Comparison of ENCODE assay signal across 8 cellular contexts in genomic region chr22:31970490-31971444, GRCh38. TPM values are rescaled to one million over a fixed set of nuclear protein-coding genes. Genes with fewer than 3 reads are reported as not detected.
A peak's percentile ranks its signal among the peaks of the same experiment; 100 is the strongest.
DNase-seq lines count a peak whose midpoint lies in the region; ATAC-seq and TF ChIP-seq lines count a peak whose summit lies in the region.

No MANE protein-coding gene starts in this region.

- ATAC-seq in GM21825 (IDR thresholded peaks at IDR 0.05; ENCODE audit: unreplicated experiment) (peak; percentile 69), left ventricle myocardium superior (peak; percentile 96), psoas muscle (peak; percentile 93 to 99 (median 96))

- intact Hi-C loops in left ventricle myocardium superior (cut with micrococcal nuclease) = loop anchor here (10.0 kb wide), 1 partner anchor 124 kb away; no protein-coding TSS in a partner anchor
- intact Hi-C loops in psoas muscle (cut with DNase I) = loop anchor here in 1 of 2 donors (10.0 kb wide), 1 partner anchor 234 kb away; the partner anchor contains the start of gene RFPL2

- WGBS in psoas muscle, 3 donors = 11 to 15% (median 13%) methylated on average over 43 to 55 of the region's 55 CpGs
- WGBS in urinary bladder = 16% methylated on average over 55 of the region's 55 CpGs

- H3K4me3 ChIP-seq in psoas muscle (peak overlapping the region; percentile 67), urinary bladder (ENCODE audit: low read depth, low read length) (peak overlapping the region; percentile 30)

- H3K27me3 ChIP-seq in psoas muscle (ENCODE audit: insufficient read depth in 3 of 3, low read length in 2 of 3) = no peaks in the 10 kb centered on the region

- H3K27ac ChIP-seq in psoas muscle (no peak overlapping the region), urinary bladder (ENCODE audit: low read depth) (no peak overlapping the region)

- DNase-seq in D341Med (ENCODE audit: low spot score) (peak; percentile 95), NCI-H1092 (lab: John Stamatoyannopoulos, UW) (peak; percentile 79), T-helper 1 cell (peak; percentile 75 to 84 (median 81)), amniotic stem cell (lab: John Stamatoyannopoulos, UW) (peak; percentile 27), left ventricle myocardium superior (peak; percentile 89), psoas muscle (peak; percentile 78 to 90)

- TF ChIP-seq CTCF in psoas muscle (IDR thresholded peaks at IDR 0.05) = peak; percentile 93

- H3K4me1 ChIP-seq in psoas muscle (peaks cover 5% of the 10 kb centered on the region), urinary bladder (ENCODE audit: insufficient read depth) (no peaks in the 10 kb centered on the region)

- H3K36me3 ChIP-seq in psoas muscle (ENCODE audit: insufficient read depth in 1 of 2, low read depth in 1 of 2) (no peaks in the 10 kb centered on the region), urinary bladder (ENCODE audit: insufficient read depth) (no peaks in the 10 kb centered on the region)

- H3K9me3 ChIP-seq in psoas muscle = no peaks in the 10 kb centered on the region

RNA-seq across cellular contexts. Expression of gene YWHAH, which starts 26.4 kb away (rescaled TPM):
- total RNA-seq in left ventricle myocardium superior (60.4 TPM), psoas muscle (100 to 1,000 TPM in 1 of 4 donors, 10 to 100 TPM in 3; 47.8 to 116 (median 53.0) TPM), urinary bladder (66.2 TPM)
- polyA plus RNA-seq in psoas muscle (100 to 1,000 TPM in 1 of 3 donors, 10 to 100 TPM in 2; 48.4 to 133 (median 71.9) TPM), urinary bladder (119 TPM)

Comparison
In these comparisons a context has a peak if more than half of its experiments do, and no peak if none do; other contexts are left out.
1. DNase-seq: peak in every context shown above with its lines; median percentile 95 in D341Med; 89 in left ventricle myocardium superior; 84 in psoas muscle; 81 in T-helper 1 cell; 79 in NCI-H1092; 27 in amniotic stem cell.